10 cellular contexts compared by ENCODE assay signal in the genomic region with DNA sequence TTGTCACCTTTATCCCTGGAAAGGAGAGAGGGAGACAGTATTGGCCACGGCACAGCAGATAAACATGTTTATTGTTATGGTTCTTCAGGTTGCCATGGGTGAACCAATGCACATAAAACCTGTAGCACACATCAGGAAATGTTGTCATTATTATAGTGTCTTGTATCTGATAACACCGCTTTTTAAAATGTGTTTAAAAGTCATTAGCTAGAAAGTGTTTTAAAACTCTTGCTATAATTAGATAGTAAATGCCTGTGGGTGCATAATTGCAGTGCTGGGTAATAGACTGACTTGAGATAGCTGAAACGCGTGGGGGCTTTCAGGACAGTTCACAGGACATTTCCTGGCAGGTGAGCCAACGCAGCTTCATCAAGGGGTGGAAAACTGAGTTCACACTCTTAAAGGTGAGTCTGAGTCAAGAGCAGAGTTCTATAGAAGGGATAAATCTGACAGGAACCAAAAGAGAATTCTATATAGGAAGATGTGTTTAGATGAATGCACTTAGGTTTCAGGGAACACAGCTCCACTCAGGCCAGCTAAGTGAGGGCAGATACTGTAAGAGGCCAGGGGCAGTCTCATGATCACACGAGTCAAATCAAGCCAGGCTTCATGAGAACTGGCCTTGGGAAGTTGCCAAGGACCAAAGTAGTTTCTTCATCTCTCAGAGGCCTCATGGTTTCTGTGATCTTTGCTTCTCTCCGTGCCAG. TPM values are rescaled to one million over a fixed set of nuclear protein-coding genes. Genes with fewer than 3 reads are reported as not detected.
A peak's percentile ranks its signal among the peaks of the same experiment; 100 is the strongest.
DNase-seq lines count a peak whose midpoint lies in the region; ATAC-seq and TF ChIP-seq lines count a peak whose summit lies in the region.
"Had no signal": no experiment of that assay in that cellular context is flagged by ENCODE, and none has a peak within 500 bp of the region (broad histone marks: within the 10 kb centered on the region; RNA-seq: fewer than 3 reads in every experiment).

No MANE protein-coding gene starts in this region.

- H3K4me1 Mint-ChIP-seq in CD8-positive, alpha-beta memory T cell, result peaks cover 20 to 43% (median 32%) of the 10 kb centered on the region in 3 donors
- H3K4me1 Mint-ChIP-seq in activated CD8-positive, alpha-beta memory T cell treated with anti-CD3 and anti-CD28 coated beads, Interleukin-2, amount 10 ng/mL, durations not matched to agents 7 days and 5 days, result peaks cover 29% of the 10 kb centered on the region

- H3K27ac Mint-ChIP-seq in CD8-positive, alpha-beta memory T cell, result peak overlapping the region in 7 of 8 donors; percentile 15 to 90 (median 61)
- no peak overlapping the region for H3K27ac Mint-ChIP-seq in activated CD8-positive, alpha-beta memory T cell treated with anti-CD3 and anti-CD28 coated beads, Interleukin-2, amount 10 ng/mL, durations not matched to agents 7 days and 5 days

- no peak overlapping the region for H3K27ac ChIP-seq in CD8-positive, alpha-beta memory T cell (ENCODE audit: low read depth, low read length)
- H3K27ac ChIP-seq in KOPT-K1 (ENCODE audit: low read depth, low read length, poor library complexity, severe bottlenecking), result peak overlapping the region; percentile 36

- no peak for DNase-seq in CD8-positive, alpha-beta memory T cell
- DNase-seq in epithelial cell of esophagus (ENCODE audit: low read depth) (peak; percentile 19), myocyte (ENCODE audit: low read depth) (peak; percentile 64)
- DNase-seq in activated CD8-positive, alpha-beta memory T cell treated with anti-CD3 and anti-CD28 coated beads, Interleukin-2, amount 10 ng/mL, durations not matched to agents 7 days and 5 days, result no peak
- DNase-seq: NCI-H526 treated with DMSO at 0.1 percent for 48 hours had no signal

- no peaks in the 10 kb centered on the region for H3K9me3 Mint-ChIP-seq in CD8-positive, alpha-beta memory T cell
- no peaks in the 10 kb centered on the region for H3K9me3 Mint-ChIP-seq in activated CD8-positive, alpha-beta memory T cell treated with anti-CD3 and anti-CD28 coated beads, Interleukin-2, amount 10 ng/mL, durations not matched to agents 7 days and 5 days (ENCODE audit: low read depth)

- POLR2A ChIA-PET in CD8-positive, alpha-beta memory T cell (lab: Charles Lee), result no interaction called here

- no peak overlapping the region for H3K4me3 ChIP-seq in CD8-positive, alpha-beta memory T cell (ENCODE audit: low read length)
- H3K4me3 ChIP-seq in epithelial cell of esophagus (ENCODE audit: low read length), result no peak overlapping the region
- H3K4me3 ChIP-seq: skin epidermis had no signal

- H3K27me3 ChIP-seq in CD8-positive, alpha-beta memory T cell (ENCODE audit: insufficient read depth, low read length, poor library complexity, severe bottlenecking), result no peaks in the 10 kb centered on the region

- H3K9me3 ChIP-seq in CD8-positive, alpha-beta memory T cell (ENCODE audit: low read length), result no peaks in the 10 kb centered on the region
- no peaks in the 10 kb centered on the region for H3K9me3 ChIP-seq in KOPT-K1 (ENCODE audit: insufficient read depth, low read length, poor library complexity, severe bottlenecking)

- CTCF ChIA-PET in CD8-positive, alpha-beta memory T cell (lab: Charles Lee), result no interaction called here
- CTCF ChIA-PET in activated CD8-positive, alpha-beta memory T cell treated with anti-CD3 and anti-CD28 coated beads, Interleukin-2, amount 10 ng/mL, durations not matched to agents 7 days and 5 days (lab: Charles Lee), result no interaction called here

- H3K36me3 Mint-ChIP-seq in CD8-positive, alpha-beta memory T cell, result peaks cover 0 to 3% (median 0%) of the 10 kb centered on the region in 3 donors
- H3K36me3 Mint-ChIP-seq in activated CD8-positive, alpha-beta memory T cell treated with anti-CD3 and anti-CD28 coated beads, Interleukin-2, amount 10 ng/mL, durations not matched to agents 7 days and 5 days, result no peaks in the 10 kb centered on the region

- ATAC-seq in HG03159 (IDR thresholded peaks at IDR 0.05; ENCODE audit: unreplicated experiment) (no peak), HG03108 (IDR thresholded peaks at IDR 0.05; ENCODE audit: unreplicated experiment) (no peak), HG02610 (IDR thresholded peaks at IDR 0.05; ENCODE audit: unreplicated experiment) (no peak)
- no peak for ATAC-seq in activated CD8-positive, alpha-beta memory T cell treated with anti-CD3 and anti-CD28 coated beads, Interleukin-2, amount 10 ng/mL, durations not matched to agents 7 days and 5 days

- TF ChIP-seq CTCF in epithelial cell of esophagus (IDR thresholded peaks at IDR 0.05; ENCODE audit: insufficient read depth, low read depth, low read length, missing control alignments), result no peak

- H3K36me3 ChIP-seq in CD8-positive, alpha-beta memory T cell (ENCODE audit: insufficient read depth, low read length), result no peaks in the 10 kb centered on the region
- H3K36me3 ChIP-seq in KOPT-K1 (ENCODE audit: insufficient read depth, low read length), result peaks cover 76% of the 10 kb centered on the region

- H3K4me1 ChIP-seq in CD8-positive, alpha-beta memory T cell (ENCODE audit: insufficient read depth, low read length), result peaks cover 14% of the 10 kb centered on the region

- peaks cover 0 to 1% of the 10 kb centered on the region in 2 donors for H3K27me3 Mint-ChIP-seq in CD8-positive, alpha-beta memory T cell
- H3K27me3 Mint-ChIP-seq in activated CD8-positive, alpha-beta memory T cell treated with anti-CD3 and anti-CD28 coated beads, Interleukin-2, amount 10 ng/mL, durations not matched to agents 7 days and 5 days, result no peaks in the 10 kb centered on the region

- no peak overlapping the region for H3K4me3 Mint-ChIP-seq in CD8-positive, alpha-beta memory T cell
- no peak overlapping the region for H3K4me3 Mint-ChIP-seq in activated CD8-positive, alpha-beta memory T cell treated with anti-CD3 and anti-CD28 coated beads, Interleukin-2, amount 10 ng/mL, durations not matched to agents 7 days and 5 days

RNA-seq across cellular contexts. Expression of a gene that starts 35.6 kb away (rescaled TPM):
- total RNA-seq in CD8-positive, alpha-beta memory T cell, result 100 to 1,000 TPM; 115 to 122 TPM
- polyA plus RNA-seq in CD8-positive, alpha-beta memory T cell, result 45.8 TPM
- 95.2 and 124 TPM in 2 replicates for total RNA-seq in myocyte
- 38.3 TPM for polyA plus RNA-seq in myocyte (2012)
- total RNA-seq in activated CD8-positive, alpha-beta memory T cell treated with anti-CD3 and anti-CD28 coated beads, Interleukin-2, amount 10 ng/mL, durations not matched to agents 7 days and 5 days, result 100 to 1,000 TPM in 1 of 2 experiments, 10 to 100 TPM in 1; 76.0 to 118 TPM

Comparison
In these comparisons a context has a peak if more than half of its experiments do, and no peak if none do; other contexts are left out.
1. DNase-seq: peak in epithelial cell of esophagus (single experiment) and myocyte (single experiment); none in CD8-positive, alpha-beta memory T cell (0 of 5) and activated CD8-positive, alpha-beta memory T cell treated with anti-CD3 and anti-CD28 coated beads, Interleukin-2, amount 10 ng/mL, durations not matched to agents 7 days and 5 days (single experiment).